Comparison of ENCODE assay signal across 9 cellular contexts in genomic region chr1:52402860-52403240, GRCh38. TPM values are rescaled to one million over a fixed set of nuclear protein-coding genes. Genes with fewer than 3 reads are reported as not detected.
DNase-seq lines count a peak whose midpoint lies in the region; ATAC-seq and TF ChIP-seq lines count a peak whose summit lies in the region.
"Had no signal": no experiment of that assay in that cellular context is flagged by ENCODE, and none has a peak within 500 bp of the region (broad histone marks: within the 10 kb centered on the region; RNA-seq: fewer than 3 reads in every experiment).

No MANE protein-coding gene starts in this region.

- intact Hi-C loops in activated CD8-positive, alpha-beta T cell treated with anti-CD3 and anti-CD28 coated beads for 36 hours (cut with micrococcal nuclease) = loop anchor here (10.0 kb wide), 1 partner anchor 252 kb away; no protein-coding TSS in a partner anchor

- H3K9ac ChIP-seq in BLaER1 treated with 17β-estradiol and CSF1 and Interleukin-3, amounts not matched to agents 10 nM and 100 nM = peak overlapping the region; percentile 68 to 98 (median 93); a peak in 20 of 22 replicates

- H3K4me1 Mint-ChIP-seq in activated CD8-positive, alpha-beta T cell treated with anti-CD3 and anti-CD28 coated beads for 36 hours (ENCODE audit: low read depth) = peaks cover 41% of the 10 kb centered on the region

- no peaks in the 10 kb centered on the region for H3K9me3 Mint-ChIP-seq in activated CD8-positive, alpha-beta T cell treated with anti-CD3 and anti-CD28 coated beads for 36 hours

- peak overlapping the region; percentile 77 to 98 (median 83); a peak in 18 of 20 replicates for H3K4me3 ChIP-seq in BLaER1 treated with 17β-estradiol and CSF1 and Interleukin-3, amounts not matched to agents 10 nM and 100 nM
- H3K4me3 ChIP-seq in HEK293 (ENCODE audit: low read depth, low read length) = peak overlapping the region; percentile 83

- ATAC-seq in activated CD8-positive, alpha-beta T cell treated with anti-CD3 and anti-CD28 coated beads for 36 hours = no peak
- ATAC-seq in GM19467 (IDR thresholded peaks at IDR 0.05; ENCODE audit: unreplicated experiment) (no peak), GM18520 (IDR thresholded peaks at IDR 0.05; ENCODE audit: unreplicated experiment) (no peak)

- CTCF ChIA-PET in HEK293 (lab: Yijun Ruan, JAX) = no interaction called here
- CTCF ChIA-PET in activated CD8-positive, alpha-beta T cell treated with anti-CD3 and anti-CD28 coated beads for 36 hours (lab: Charles Lee) = interaction anchor here (1.1 kb wide), 1 partner anchor 21 kb away, joined by 3 read pairs; no protein-coding TSS in a partner anchor

- no peaks in the 10 kb centered on the region for H3K27me3 Mint-ChIP-seq in activated CD8-positive, alpha-beta T cell treated with anti-CD3 and anti-CD28 coated beads for 36 hours

- H3K27ac Mint-ChIP-seq in activated CD8-positive, alpha-beta T cell treated with anti-CD3 and anti-CD28 coated beads for 36 hours = peak overlapping the region; percentile 42

- no peak for TF ChIP-seq CTCF in HEK293 (tag by site-specific recombination; IDR thresholded peaks at IDR 0.05)
- no peak for TF ChIP-seq CTCF in activated CD8-positive, alpha-beta T cell treated with anti-CD3 and anti-CD28 coated beads for 36 hours (IDR thresholded peaks at IDR 0.05)

- POLR2A ChIA-PET in HEK293 (lab: Yijun Ruan, JAX) = no interaction called here
- POLR2A ChIA-PET in activated CD8-positive, alpha-beta T cell treated with anti-CD3 and anti-CD28 coated beads for 36 hours (lab: Charles Lee) = interaction anchor here (3.0 kb wide), 2 partner anchors 9 to 10 kb away, joined by 12 to 17 read pairs; no protein-coding TSS in a partner anchor

- peaks cover 9 to 71% (median 63%) of the 10 kb centered on the region in 11 experiments; a peak in 21 of 22 replicates for H3K36me3 ChIP-seq in BLaER1 treated with 17β-estradiol and CSF1 and Interleukin-3, amounts not matched to agents 10 nM and 100 nM
- peaks cover 12 to 57% of the 10 kb centered on the region in 2 experiments; a peak in 2 of 3 replicates for H3K36me3 ChIP-seq in HEK293 (ENCODE audit: control insufficient read depth in 2 of 2, insufficient read depth in 1 of 2, low read length in 2 of 2)

- no peaks in the 10 kb centered on the region for H3K9me3 ChIP-seq in BLaER1 treated with 17β-estradiol and CSF1 and Interleukin-3, amounts not matched to agents 10 nM and 100 nM (replicated peaks in 1 of 11)
- H3K9me3 ChIP-seq in HEK293 (ENCODE audit: control insufficient read depth, insufficient read depth, low read depth, low read length) = no peaks in the 10 kb centered on the region
- H3K9me3 ChIP-seq: suprapubic skin had no signal

- peak overlapping the region; percentile 98 for H3K4me3 Mint-ChIP-seq in activated CD8-positive, alpha-beta T cell treated with anti-CD3 and anti-CD28 coated beads for 36 hours

- H3K36me3 Mint-ChIP-seq in activated CD8-positive, alpha-beta T cell treated with anti-CD3 and anti-CD28 coated beads for 36 hours (ENCODE audit: low read depth) = peaks cover 62% of the 10 kb centered on the region

- H3K4me2 ChIP-seq in BLaER1 treated with 17β-estradiol and CSF1 and Interleukin-3, amounts not matched to agents 10 nM and 100 nM = peak overlapping the region; percentile 64 to 88 (median 78); a peak in 21 of 22 replicates

- peaks cover 29 to 36% (median 34%) of the 10 kb centered on the region in 10 experiments for H3K4me1 ChIP-seq in BLaER1 treated with 17β-estradiol and CSF1 and Interleukin-3, amounts not matched to agents 10 nM and 100 nM
- H3K4me1 ChIP-seq in HEK293 (ENCODE audit: control insufficient read depth, insufficient read depth, low read length) = no peaks in the 10 kb centered on the region

- H3K27me3 ChIP-seq in BLaER1 treated with 17β-estradiol and CSF1 and Interleukin-3, amounts not matched to agents 10 nM and 100 nM = no peaks in the 10 kb centered on the region
- H3K27me3 ChIP-seq: suprapubic skin had no signal

- peaks cover 0 to 26% (median 0%) of the 10 kb centered on the region in 11 experiments; a peak in 7 of 22 replicates for H4K20me1 ChIP-seq in BLaER1 treated with 17β-estradiol and CSF1 and Interleukin-3, amounts not matched to agents 10 nM and 100 nM

- no peak for DNase-seq in activated CD8-positive, alpha-beta T cell treated with anti-CD3 and anti-CD28 coated beads for 36 hours
- peak; percentile 52 for DNase-seq in left kidney (ENCODE audit: low read depth, low spot score)
- no peak for DNase-seq in GDM1 (lab: John Stamatoyannopoulos, UW)
- DNase-seq in activated CD4-positive, CD25-positive, alpha-beta regulatory T cell (lab: John Stamatoyannopoulos, UW) = no peak

- H3K27ac ChIP-seq in BLaER1 treated with 17β-estradiol and CSF1 and Interleukin-3, amounts not matched to agents 10 nM and 100 nM = peak overlapping the region in 7 of 11 experiments; percentile 88 to 98 (median 94); a peak in 12 of 22 replicates
- H3K27ac ChIP-seq in HEK293 (ENCODE audit: extremely low read depth, low read depth, low read length) = no peak overlapping the region
- H3K27ac ChIP-seq: suprapubic skin had no signal

TF ChIP-seq in HEK293, 187 proteins besides CTCF, POLR2A, EP300 and RAD21 (continues in another document):
- TF ChIP-seq INSM2 (tag by site-specific recombination; IDR thresholded peaks at IDR 0.05) = no peak
- TF ChIP-seq ZBTB21 (tag by site-specific recombination; IDR thresholded peaks at IDR 0.05) = no peak
- no peak for TF ChIP-seq KLF17 (tag by site-specific recombination; IDR thresholded peaks at IDR 0.05)
- no peak for TF ChIP-seq ZBTB26 (tag by site-specific recombination; optimal IDR thresholded peaks at IDR 0.05)
- no peak for TF ChIP-seq ZNF112 (tag by site-specific recombination; IDR thresholded peaks at IDR 0.05)
- no peak for TF ChIP-seq ZNF157 (tag by site-specific recombination; IDR thresholded peaks at IDR 0.05)
- no peak for TF ChIP-seq ZNF2 (tag by site-specific recombination; IDR thresholded peaks at IDR 0.05)
- no peak for TF ChIP-seq KLF1 (tag by site-specific recombination; IDR thresholded peaks at IDR 0.05)
- no peak for TF ChIP-seq GLI2 (tag by site-specific recombination; IDR thresholded peaks at IDR 0.05; ENCODE audit: borderline replicate concordance, low read depth)
- TF ChIP-seq HOXA7 (CRISPR knock-in tag; IDR thresholded peaks at IDR 0.05; ENCODE audit: borderline replicate concordance) = no peak
- no peak for TF ChIP-seq ZSCAN18 (tag by site-specific recombination; IDR thresholded peaks at IDR 0.05)

RNA-seq across cellular contexts. Expression of gene ORC1, which starts 1.4 kb away (rescaled TPM):
- 10 to 100 TPM; 51.0 to 51.8 TPM for total RNA-seq in activated CD8-positive, alpha-beta T cell treated with anti-CD3 and anti-CD28 coated beads for 36 hours

RNA-seq across cellular contexts. Expression of gene PRPF38A, which starts 1.6 kb away (rescaled TPM):
- 10 to 100 TPM; 81.3 to 85.8 TPM for total RNA-seq in activated CD8-positive, alpha-beta T cell treated with anti-CD3 and anti-CD28 coated beads for 36 hours

RNA-seq across cellular contexts. Expression of gene CC2D1B, which starts 36.8 kb away (rescaled TPM):
- 10 to 100 TPM; 17.1 to 19.4 TPM for total RNA-seq in activated CD8-positive, alpha-beta T cell treated with anti-CD3 and anti-CD28 coated beads for 36 hours
